In the genomic region with DNA sequence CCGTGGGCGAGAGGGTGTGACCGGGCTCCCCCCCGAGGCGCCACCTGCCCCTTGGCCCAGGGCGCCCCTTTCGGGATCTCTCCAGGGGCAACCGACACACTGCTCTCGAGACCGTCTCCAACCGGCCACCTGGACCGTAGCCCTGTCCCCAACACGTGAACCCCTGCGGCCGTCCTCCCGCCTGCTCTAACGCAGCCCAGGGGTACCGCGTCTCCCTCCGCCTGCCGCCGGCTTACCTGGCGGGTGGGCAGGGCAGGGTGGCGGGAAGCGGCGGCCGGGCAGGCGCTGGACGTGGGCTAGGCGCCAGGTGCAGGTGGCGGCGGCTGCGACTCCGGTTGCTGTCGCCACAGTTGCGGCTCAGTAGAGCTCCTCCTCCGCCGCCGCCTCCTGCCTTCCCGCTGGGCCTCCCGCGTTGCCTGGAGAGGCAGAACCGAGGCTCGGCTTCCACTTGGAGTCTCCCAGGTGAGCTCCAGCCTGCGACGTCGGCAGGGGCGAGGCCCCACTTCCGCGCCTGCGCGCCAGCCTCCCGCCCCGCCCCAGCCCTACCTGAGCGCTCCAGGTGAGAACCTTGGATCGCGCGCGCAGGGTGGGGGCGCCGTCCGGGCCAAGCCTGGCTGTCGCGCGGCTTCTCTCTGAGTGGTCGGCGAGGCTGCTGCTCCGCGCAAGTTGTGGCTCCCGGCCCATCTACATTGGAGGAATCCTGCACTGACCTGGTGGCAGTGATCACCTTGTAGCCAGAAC, we compare ENCODE assay signal across 1 cellular context.
TF ChIP-seq lines count a peak whose summit lies in the region.

Gene GALNT3 (minus strand): TSS at position 469 of the 741 bp plus-strand sequence. CDS start 23,547 bp downstream, outside the sequence.

TF ChIP-seq in HCT116, 20 proteins besides CTCF, POLR2A, EP300 and RAD21 (continued from another document):
- TF ChIP-seq, protein P1, sequence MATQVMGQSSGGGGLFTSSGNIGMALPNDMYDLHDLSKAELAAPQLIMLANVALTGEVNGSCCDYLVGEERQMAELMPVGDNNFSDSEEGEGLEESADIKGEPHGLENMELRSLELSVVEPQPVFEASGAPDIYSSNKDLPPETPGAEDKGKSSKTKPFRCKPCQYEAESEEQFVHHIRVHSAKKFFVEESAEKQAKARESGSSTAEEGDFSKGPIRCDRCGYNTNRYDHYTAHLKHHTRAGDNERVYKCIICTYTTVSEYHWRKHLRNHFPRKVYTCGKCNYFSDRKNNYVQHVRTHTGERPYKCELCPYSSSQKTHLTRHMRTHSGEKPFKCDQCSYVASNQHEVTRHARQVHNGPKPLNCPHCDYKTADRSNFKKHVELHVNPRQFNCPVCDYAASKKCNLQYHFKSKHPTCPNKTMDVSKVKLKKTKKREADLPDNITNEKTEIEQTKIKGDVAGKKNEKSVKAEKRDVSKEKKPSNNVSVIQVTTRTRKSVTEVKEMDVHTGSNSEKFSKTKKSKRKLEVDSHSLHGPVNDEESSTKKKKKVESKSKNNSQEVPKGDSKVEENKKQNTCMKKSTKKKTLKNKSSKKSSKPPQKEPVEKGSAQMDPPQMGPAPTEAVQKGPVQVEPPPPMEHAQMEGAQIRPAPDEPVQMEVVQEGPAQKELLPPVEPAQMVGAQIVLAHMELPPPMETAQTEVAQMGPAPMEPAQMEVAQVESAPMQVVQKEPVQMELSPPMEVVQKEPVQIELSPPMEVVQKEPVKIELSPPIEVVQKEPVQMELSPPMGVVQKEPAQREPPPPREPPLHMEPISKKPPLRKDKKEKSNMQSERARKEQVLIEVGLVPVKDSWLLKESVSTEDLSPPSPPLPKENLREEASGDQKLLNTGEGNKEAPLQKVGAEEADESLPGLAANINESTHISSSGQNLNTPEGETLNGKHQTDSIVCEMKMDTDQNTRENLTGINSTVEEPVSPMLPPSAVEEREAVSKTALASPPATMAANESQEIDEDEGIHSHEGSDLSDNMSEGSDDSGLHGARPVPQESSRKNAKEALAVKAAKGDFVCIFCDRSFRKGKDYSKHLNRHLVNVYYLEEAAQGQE (IDR thresholded peaks at IDR 0.05; ENCODE audit: low read depth): no peak
- TF ChIP-seq ZNF274 (IDR thresholded peaks at IDR 0.05; ENCODE audit: low read depth, low read length) (no peak), JUND (IDR thresholded peaks at IDR 0.05) (no peak), POLR2AphosphoS5 (IDR thresholded peaks at IDR 0.05; ENCODE audit: low read depth, low read length) (peak; percentile 74), SIN3A (IDR thresholded peaks at IDR 0.05; ENCODE audit: low read depth) (peak; percentile 78), ELF1 (IDR thresholded peaks at IDR 0.05; ENCODE audit: borderline replicate concordance, low read depth) (no peak), FOSL1 (IDR thresholded peaks at IDR 0.05; ENCODE audit: low read depth) (no peak), ZBTB33 (IDR thresholded peaks at IDR 0.05; ENCODE audit: extremely low read depth, insufficient replicate concordance, low read length) (no peak), EGR1 (IDR thresholded peaks at IDR 0.05; ENCODE audit: low read depth) (no peak), ZFX (IDR thresholded peaks at IDR 0.05) (no peak)
- TF ChIP-seq, protein P2, sequence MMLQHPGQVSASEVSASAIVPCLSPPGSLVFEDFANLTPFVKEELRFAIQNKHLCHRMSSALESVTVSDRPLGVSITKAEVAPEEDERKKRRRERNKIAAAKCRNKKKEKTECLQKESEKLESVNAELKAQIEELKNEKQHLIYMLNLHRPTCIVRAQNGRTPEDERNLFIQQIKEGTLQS (IDR thresholded peaks at IDR 0.05): no peak
